ENCODE assay signal across 8 cellular contexts in genomic region chr14:24160499-24160849, GRCh38. TPM values are rescaled to one million over a fixed set of nuclear protein-coding genes. Genes with fewer than 3 reads are reported as not detected.
DNase-seq lines count a peak whose midpoint lies in the region; ATAC-seq and TF ChIP-seq lines count a peak whose summit lies in the region.

No MANE protein-coding gene starts in this region.

- H3K27me3 ChIP-seq in Peyer's patch (no peaks in the 10 kb centered on the region), gastroesophageal sphincter (no peaks in the 10 kb centered on the region), skeletal muscle tissue (ENCODE audit: control insufficient read depth in 3 of 3, insufficient read depth in 3 of 3, low read length in 3 of 3) (no peaks in the 10 kb centered on the region)

- ATAC-seq in GM18498 (IDR thresholded peaks at IDR 0.05; ENCODE audit: unreplicated experiment) (peak; percentile 13), gastroesophageal sphincter (no peak), HG02623 (IDR thresholded peaks at IDR 0.05; ENCODE audit: unreplicated experiment) (no peak), GM18861 (IDR thresholded peaks at IDR 0.05; ENCODE audit: unreplicated experiment) (no peak)

- H3K27ac ChIP-seq in Peyer's patch (peak overlapping the region; percentile 91 to 96 (median 95)), gastroesophageal sphincter (peak overlapping the region; percentile 13 to 92 (median 91)), skeletal muscle tissue (ENCODE audit: low read depth, low read length) (peak overlapping the region; percentile 88)

- H3K4me3 ChIP-seq in Peyer's patch (peak overlapping the region in 1 of 4 donors; percentile 63), gastroesophageal sphincter (no peak overlapping the region), skeletal muscle tissue (ENCODE audit: low read length in 3 of 3) (no peak overlapping the region)

- TF ChIP-seq POLR2A in Peyer's patch (IDR thresholded peaks at IDR 0.05) (no peak), gastroesophageal sphincter (IDR thresholded peaks at IDR 0.05) (no peak)

- peaks cover 0 to 69% (median 7%) of the 10 kb centered on the region in 3 donors for H3K36me3 ChIP-seq in Peyer's patch
- H3K36me3 ChIP-seq in gastroesophageal sphincter = peaks cover 0 to 76% of the 10 kb centered on the region in 2 donors
- peaks cover 64 to 68% (median 65%) of the 10 kb centered on the region in 3 donors for H3K36me3 ChIP-seq in skeletal muscle tissue (ENCODE audit: control insufficient read depth in 3 of 3, insufficient read depth in 3 of 3, low read length in 3 of 3)

- peak overlapping the region in 1 of 3 donors; percentile 54 for H3K9ac ChIP-seq in skeletal muscle tissue (ENCODE audit: low read depth in 1 of 3, low read length in 3 of 3)

- no peak for DNase-seq in Peyer's patch
- no peak for DNase-seq in OCI-M1 (lab: John Stamatoyannopoulos, UW)
- DNase-seq in activated T-cell treated with anti-CD3 and anti-CD28 coated beads, Interleukin-2, amount 50 U/mL, for 1 hour = no peak

- H3K9me3 ChIP-seq in Peyer's patch (no peaks in the 10 kb centered on the region), gastroesophageal sphincter (no peaks in the 10 kb centered on the region), skeletal muscle tissue (ENCODE audit: control insufficient read depth in 3 of 3, low read length in 3 of 3) (no peaks in the 10 kb centered on the region)

- TF ChIP-seq EP300 in gastroesophageal sphincter (IDR thresholded peaks at IDR 0.05) = no peak

- 100% methylated on average over 1 of the region's 4 CpGs; no CpG with 5 or more reads in 1 of the 2 donors for WGBS in gastroesophageal sphincter (ENCODE audit: low coverage in 1 of 2), 2 donors

- TF ChIP-seq CTCF in Peyer's patch (IDR thresholded peaks at IDR 0.05) = no peak
- TF ChIP-seq CTCF in gastroesophageal sphincter (IDR thresholded peaks at IDR 0.05) = no peak

- peaks cover 5 to 31% (median 15%) of the 10 kb centered on the region in 4 donors for H3K4me1 ChIP-seq in Peyer's patch
- peaks cover 0 to 50% (median 24%) of the 10 kb centered on the region in 3 donors for H3K4me1 ChIP-seq in gastroesophageal sphincter
- H3K4me1 ChIP-seq in skeletal muscle tissue (ENCODE audit: control insufficient read depth in 3 of 3, insufficient read depth in 3 of 3, low read length in 3 of 3) = peaks cover 24 to 30% (median 25%) of the 10 kb centered on the region in 3 donors

RNA-seq across cellular contexts. Expression of gene IRF9, which starts 0.6 kb away (rescaled TPM):
- total RNA-seq in Peyer's patch (100 to 1,000 TPM in 1 of 4 donors, 10 to 100 TPM in 3; 64.1 to 219 (median 80.8) TPM), gastroesophageal sphincter (10 to 100 TPM; 61.3 to 80.1 (median 68.1) TPM), skeletal muscle tissue (50.6 TPM)

RNA-seq across cellular contexts. Expression of gene REC8, which starts 11.4 kb away (rescaled TPM):
- total RNA-seq in Peyer's patch = 10 to 100 TPM; 18.6 to 74.3 (median 37.8) TPM
- 1 to 10 TPM; 1.6 to 8.2 (median 6.8) TPM for total RNA-seq in gastroesophageal sphincter
- 2.1 TPM for total RNA-seq in skeletal muscle tissue

RNA-seq across cellular contexts. Expression of gene RNF31, which starts 13.2 kb away (rescaled TPM):
- total RNA-seq in Peyer's patch (10 to 100 TPM; 46.4 to 90.8 (median 71.1) TPM), gastroesophageal sphincter (10 to 100 TPM; 19.0 to 38.9 (median 32.0) TPM), skeletal muscle tissue (33.4 TPM)

RNA-seq across cellular contexts. Expression of gene PSME2, which starts 14.1 kb away (rescaled TPM):
- 100 to 1,000 TPM; 119 to 258 (median 162) TPM for total RNA-seq in Peyer's patch
- 10 to 100 TPM; 41.4 to 52.3 (median 42.0) TPM for total RNA-seq in gastroesophageal sphincter
- 58.5 TPM for total RNA-seq in skeletal muscle tissue

RNA-seq across cellular contexts. Expression of gene EMC9, which starts 19.1 kb away (rescaled TPM):
- total RNA-seq in Peyer's patch (10 to 100 TPM in 3 of 4 donors, 1 to 10 TPM in 1; 7.4 to 38.7 (median 34.0) TPM), gastroesophageal sphincter (10 to 100 TPM in 2 of 4 donors, 1 to 10 TPM in 2; 6.4 to 15.4 (median 10.4) TPM), skeletal muscle tissue (12.0 TPM)
